In the genomic region with DNA sequence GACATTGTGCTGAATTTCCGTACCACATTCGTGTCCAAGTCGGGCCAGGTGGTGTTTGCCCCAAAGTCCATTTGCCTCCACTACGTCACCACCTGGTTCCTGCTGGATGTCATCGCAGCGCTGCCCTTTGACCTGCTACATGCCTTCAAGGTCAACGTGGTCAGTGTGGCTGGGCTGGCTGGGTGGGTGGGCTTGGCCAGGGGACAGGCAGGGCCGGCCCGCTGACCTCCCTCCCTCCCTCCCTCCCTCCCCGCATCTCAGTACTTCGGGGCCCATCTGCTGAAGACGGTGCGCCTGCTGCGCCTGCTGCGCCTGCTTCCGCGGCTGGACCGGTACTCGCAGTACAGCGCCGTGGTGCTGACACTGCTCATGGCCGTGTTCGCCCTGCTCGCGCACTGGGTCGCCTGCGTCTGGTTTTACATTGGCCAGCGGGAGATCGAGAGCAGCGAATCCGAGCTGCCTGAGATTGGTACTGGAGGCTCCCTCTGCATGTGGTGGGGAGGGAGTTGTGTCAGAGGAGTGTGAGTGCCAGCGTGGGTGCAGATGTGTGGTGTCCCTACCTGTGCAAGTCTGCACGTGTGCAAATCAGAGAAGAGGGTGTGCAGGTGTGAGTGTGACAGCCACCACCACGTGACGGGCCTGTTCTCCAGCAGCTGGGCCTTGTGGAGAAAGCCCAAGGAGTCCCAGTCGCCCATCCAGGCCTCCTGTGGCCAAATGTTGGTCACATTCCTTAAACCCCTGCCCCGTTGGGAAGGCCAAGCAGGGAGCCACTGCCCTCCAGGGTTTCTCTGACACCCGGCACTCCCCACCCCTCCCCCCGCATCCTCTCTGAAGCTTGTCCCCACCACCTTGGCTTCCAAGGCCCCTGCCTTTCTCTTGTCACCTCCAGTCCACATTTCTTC, we compare ENCODE assay signal across 21 cellular contexts. TPM values are rescaled to one million over a fixed set of nuclear protein-coding genes. Genes with fewer than 3 reads are reported as not detected.
DNase-seq lines count a peak whose midpoint lies in the region; ATAC-seq, FAIRE-seq and TF ChIP-seq lines count a peak whose summit lies in the region.
"Had no signal": no experiment of that assay in that cellular context is flagged by ENCODE, and none has a peak within 500 bp of the region (broad histone marks: within the 10 kb centered on the region; RNA-seq: fewer than 3 reads in every experiment).

No MANE protein-coding gene starts in this region.

- intact Hi-C loops in Right ventricle myocardium inferior (cut with DNase I) = no loop called here
- intact Hi-C loops in heart left ventricle (cut with DNase I) = no loop called here
- intact Hi-C loops in K562 (cut with micrococcal nuclease) = no loop called here

- H3K27ac ChIP-seq in heart left ventricle (no peak overlapping the region), K562 (ENCODE audit: extremely low read depth, low read depth, low read length) (no peak overlapping the region)
- H3K27ac ChIP-seq: brain microvascular endothelial cell, gastroesophageal sphincter, right lobe of liver, upper lobe of left lung had no signal

- no peak for TF ChIP-seq CTCF in heart left ventricle (IDR thresholded peaks at IDR 0.05)
- TF ChIP-seq CTCF in K562 (IDR thresholded peaks at IDR 0.05 in 2 of 3, conservative IDR thresholded peaks at IDR 0.05 in 1 of 3; ENCODE audit: insufficient read depth in 2 of 3, low read depth in 1 of 3, low read length in 3 of 3) = no peak

- 37 to 58% (median 46%) methylated on average over 26 to 39 of the region's 39 CpGs for WGBS in heart left ventricle, 4 donors
- 59% methylated on average over 30 of the region's 39 CpGs for WGBS in K562 (ENCODE audit: insufficient coverage, low coverage, missing lambda C conversion rate)

- BruUV-seq in K562 (replicated peaks; lab: Mats Ljungman, UMichigan) = no TSS peak

- H3K9ac ChIP-seq in K562 (ENCODE audit: insufficient read depth in 1 of 2, low read depth in 2 of 2, low read length in 2 of 2) = no peak overlapping the region; a peak in 1 of 4 replicates

- H3K4me3 ChIP-seq in heart left ventricle (no peak overlapping the region), K562 (no peak overlapping the region)
- H3K4me3 ChIP-seq: gastroesophageal sphincter, right lobe of liver, upper lobe of left lung had no signal

- peaks cover 6% of the 10 kb centered on the region for H3K9me1 ChIP-seq in K562 (ENCODE audit: control insufficient read depth, insufficient read depth, low read length)

- H3K79me2 ChIP-seq in K562 (ENCODE audit: control insufficient read depth, insufficient read depth, low read length) = no peaks in the 10 kb centered on the region

- in situ Hi-C loops in K562 (cut with MboI) = no loop called here

- DNase-seq in Right ventricle myocardium inferior (ENCODE audit: missing footprints) (peak; percentile 70), heart left ventricle (no peak), K562 (ENCODE audit: extremely low read depth in 1 of 4, low spot score in 3 of 4) (no peak), iPS-NIHi11 (ENCODE audit: low spot score) (peak; percentile 55), retina (peak; percentile 57), NCI-H1417 treated with DMSO at 0.1 percent for 48 hours (lab: John Stamatoyannopoulos, UW) (no peak)
- DNase-seq: activated CD4-positive, alpha-beta memory T cell treated with anti-CD3 and anti-CD28 coated beads for 36 hours; activated T-cell treated with anti-CD3 and anti-CD28 coated beads, Interleukin-2, amount 50 U/mL, for 48 hours; brain microvascular endothelial cell; kidney; NCI-H2029; NCI-H510A; stimulated activated naive CD8-positive, alpha-beta T cell treated with anti-CD3 and anti-CD28 coated beads, Interleukin-15, Interleukin-2, amounts not matched to agents 100 U/mL and 50 U/mL, for 24 hours; T-cell; upper lobe of left lung had no signal

- 0 out of 2 replicates have a peak, but pooled peaks cover 9% of the 10 kb centered on the region for H4K20me1 ChIP-seq in K562 (replicated peaks; ENCODE audit: control insufficient read depth, insufficient read depth, low read length)

- H3K4me2 ChIP-seq in K562 (ENCODE audit: insufficient read depth, low read length) = no peak overlapping the region

- FAIRE-seq in K562 (lab: Jason Lieb, UNC) = no peak
- FAIRE-seq: H54, kidney had no signal

- CTCF ChIA-PET in K562 (lab: Yijun Ruan, JAX; ENCODE audit: low intra/inter-chr PET ratio) = no interaction called here

- POLR2A ChIA-PET in K562 (lab: Yijun Ruan, JAX) = interaction anchor here (0.7 to 1.8 kb wide), 5 partner anchors 8 to 212 kb away, joined by 3 to 5 read pairs (median 3); no protein-coding TSS in a partner anchor

- no peaks in the 10 kb centered on the region for H3K9me3 ChIP-seq in heart left ventricle
- H3K9me3 ChIP-seq in K562 (replicated peaks; ENCODE audit: control insufficient read depth, insufficient read depth, low read depth, low read length) = no peaks in the 10 kb centered on the region
- H3K9me3 ChIP-seq: gastroesophageal sphincter, right lobe of liver, upper lobe of left lung had no signal

- no peak for TF ChIP-seq RAD21 in K562 (CRISPR knock-in tag; conservative IDR thresholded peaks at IDR 0.05 in 1 of 2, IDR thresholded peaks at IDR 0.05 in 1 of 2)

- ATAC-seq in Right ventricle myocardium inferior = no peak
- ATAC-seq in heart left ventricle = no peak
- ATAC-seq in K562 = no peak
- ATAC-seq in HG03097 (IDR thresholded peaks at IDR 0.05; ENCODE audit: low FRiP score, unreplicated experiment) = no peak
- ATAC-seq in HG03378 (IDR thresholded peaks at IDR 0.05; ENCODE audit: unreplicated experiment) = no peak
- ATAC-seq: esophagus mucosa; gastroesophageal sphincter; right lobe of liver; stimulated activated naive CD8-positive, alpha-beta T cell treated with anti-CD3 and anti-CD28 coated beads, Interleukin-15, Interleukin-2, amounts not matched to agents 100 U/mL and 50 U/mL, for 24 hours; T-cell had no signal

- TF ChIP-seq EP300 in K562 (IDR thresholded peaks at IDR 0.05; ENCODE audit: low read length) = no peak

- H2AFZ ChIP-seq in K562 (ENCODE audit: low read depth, low read length) = no peak overlapping the region

- H3K4me1 ChIP-seq in heart left ventricle = peaks cover 0 to 18% (median 9%) of the 10 kb centered on the region in 12 donors
- peaks cover 0 to 34% of the 10 kb centered on the region in 2 experiments; a peak in 2 of 5 replicates for H3K4me1 ChIP-seq in K562 (replicated peaks in 1 of 2; ENCODE audit: control insufficient read depth in 2 of 2, insufficient read depth in 2 of 2, low read length in 2 of 2)
- H3K4me1 ChIP-seq: right lobe of liver had no signal

- peaks cover 0 to 38% (median 13%) of the 10 kb centered on the region in 9 donors for H3K27me3 ChIP-seq in heart left ventricle
- peaks cover 22 to 35% of the 10 kb centered on the region in 2 experiments for H3K27me3 ChIP-seq in K562 (ENCODE audit: control insufficient read depth in 2 of 2, insufficient read depth in 2 of 2, low read length in 2 of 2)
- H3K27me3 ChIP-seq: right lobe of liver had no signal

- TF ChIP-seq POLR2A in heart left ventricle (IDR thresholded peaks at IDR 0.05) (no peak), K562 (conservative IDR thresholded peaks at IDR 0.05) (no peak)

- H3K36me3 ChIP-seq in heart left ventricle (no peaks in the 10 kb centered on the region), K562 (ENCODE audit: control insufficient read depth, insufficient read depth, low read length) (no peaks in the 10 kb centered on the region)
- H3K36me3 ChIP-seq: brain microvascular endothelial cell, gastroesophageal sphincter, right lobe of liver, upper lobe of left lung had no signal

RNA-seq across cellular contexts. Expression of a gene that starts 5.3 kb away (rescaled TPM):
- total RNA-seq in Right ventricle myocardium inferior = 0.27 TPM
- total RNA-seq in heart left ventricle = 1 to 10 TPM in 3 of 9 donors, under 1 TPM in 6; 0.19 to 2.2 (median 0.40) TPM
- under 1 TPM; 0.14 to 0.42 TPM for polyA plus RNA-seq in heart left ventricle
- total RNA-seq in K562 (2011; cell fraction: chromatin; rRNA removed; ENCODE audit: low replicate concordance) = not detected in 2 replicates
- total RNA-seq in K562 (2011; cell fraction: nucleolus; rRNA removed) = 0.17 TPM in 1 of 2 replicates, not detected in the other
- total RNA-seq in K562 (2011; cell fraction: nucleoplasm; rRNA removed) = not detected in 2 replicates
- 0.08 TPM in 1 of 2 replicates, not detected in the other for total RNA-seq in K562 (2014; rRNA removed)
- total RNA-seq in K562 (2014; rRNA removed; fragmentation: Illumina TruSeq; extraction: Trizol) = not detected in 2 replicates
- not detected in 2 replicates for total RNA-seq in K562 (2015; rRNA removed; fragmentation: Illumina TruSeq; extraction: Trizol)
- total RNA-seq in K562 (2021) = 0.09 and 0.29 TPM in 2 replicates
- 0.01 and 0.04 TPM in 2 replicates for polyA plus RNA-seq in K562 (2011; rRNA removed)
- 0.01 and 0.12 TPM in 2 replicates for polyA plus RNA-seq in K562 (2011; cell fraction: cytosol; rRNA removed)
- polyA plus RNA-seq in K562 (2011; cell fraction: nucleus; rRNA removed) = 0.10 and 0.28 TPM in 2 replicates
- polyA plus RNA-seq in K562 (2012) = 0.04 and 0.05 TPM in 2 replicates
- not detected in 2 replicates for polyA plus RNA-seq in K562 (2014; fragmentation: Illumina TruSeq; extraction: Trizol)
- polyA plus RNA-seq in K562 (2014; fragmentation: Nextera tagmentation; extraction: Ambion mirVana) = not detected
- polyA plus RNA-seq in K562 (2014; rRNA removed) = 0.09 TPM in 1 of 2 replicates, not detected in the other
- not detected in 2 replicates for polyA minus RNA-seq in K562 (2011; rRNA and poly(A)+ RNA removed)
- not detected in 2 replicates for polyA minus RNA-seq in K562 (2011; cell fraction: cytosol; rRNA and poly(A)+ RNA removed)
- polyA minus RNA-seq in K562 (2011; cell fraction: nucleus; rRNA and poly(A)+ RNA removed) = under 0.01 TPM in 1 of 2 replicates, not detected in the other
- total RNA-seq: esophagus mucosa had no signal

RNA-seq across cellular contexts. Expression of a gene that starts 23.8 kb away (rescaled TPM):
- total RNA-seq in Right ventricle myocardium inferior (88.9 TPM), heart left ventricle (100 to 1,000 TPM in 3 of 9 donors, 10 to 100 TPM in 6; 70.0 to 122 (median 88.3) TPM), K562 (2014; rRNA removed) (69.2 and 95.6 TPM in 2 replicates), K562 (2014; rRNA removed; fragmentation: Illumina TruSeq; extraction: Trizol) (36.4 and 50.0 TPM in 2 replicates), K562 (2015; rRNA removed; fragmentation: Illumina TruSeq; extraction: Trizol) (71.7 and 73.2 TPM in 2 replicates), K562 (2021) (88.0 and 94.5 TPM in 2 replicates)
- polyA plus RNA-seq in heart left ventricle (10 to 100 TPM; 64.2 to 80.3 TPM), K562 (2011; rRNA removed) (70.1 and 89.9 TPM in 2 replicates), K562 (2014; fragmentation: Illumina TruSeq; extraction: Trizol) (74.2 and 74.9 TPM in 2 replicates), K562 (2014; fragmentation: Nextera tagmentation; extraction: Ambion mirVana) (10 to 100 TPM; 60.8 to 98.6 TPM), K562 (2014; rRNA removed) (99.9 and 100 TPM in 2 replicates)
- total RNA-seq in K562 (2011; cell fraction: chromatin; rRNA removed; ENCODE audit: low replicate concordance) = 48.3 and 157 TPM in 2 replicates
- total RNA-seq in K562 (2011; cell fraction: nucleolus; rRNA removed) = 116 and 118 TPM in 2 replicates
- total RNA-seq in K562 (2011; cell fraction: nucleoplasm; rRNA removed) = 68.6 and 79.4 TPM in 2 replicates
- polyA plus RNA-seq in K562 (2011; cell fraction: cytosol; rRNA removed) = 99.8 and 157 TPM in 2 replicates
- polyA plus RNA-seq in K562 (2011; cell fraction: nucleus; rRNA removed) = 247 and 284 TPM in 2 replicates
- 64.6 and 86.3 TPM in 2 replicates for polyA plus RNA-seq in K562 (2012)
- polyA minus RNA-seq in K562 (2011; rRNA and poly(A)+ RNA removed) = 37.7 and 53.3 TPM in 2 replicates
- 40.4 and 44.8 TPM in 2 replicates for polyA minus RNA-seq in K562 (2011; cell fraction: cytosol; rRNA and poly(A)+ RNA removed)
- polyA minus RNA-seq in K562 (2011; cell fraction: nucleus; rRNA and poly(A)+ RNA removed) = 35.4 and 43.9 TPM in 2 replicates

Comparison
In these comparisons a context has a peak if more than half of its experiments do, and no peak if none do; other contexts are left out.
1. DNase-seq: peak in Right ventricle myocardium inferior (single experiment), iPS-NIHi11 (single experiment) and retina (single experiment); none in heart left ventricle (0 of 5), K562 (0 of 4) and NCI-H1417 treated with DMSO at 0.1 percent for 48 hours (single experiment).